8 cellular contexts compared by ENCODE assay signal in genomic region chr20:32205502-32206382, GRCh38. TPM values are rescaled to one million over a fixed set of nuclear protein-coding genes. Genes with fewer than 3 reads are reported as not detected.
DNase-seq lines count a peak whose midpoint lies in the region; ATAC-seq and TF ChIP-seq lines count a peak whose summit lies in the region.

No MANE protein-coding gene starts in this region.

- peaks cover 6 to 27% of the 10 kb centered on the region in 2 experiments; a peak in 3 of 4 replicates for H3K4me1 ChIP-seq in HCT116 (ENCODE audit: control insufficient read depth in 1 of 2, insufficient read depth in 2 of 2, low read length in 2 of 2)

- WGBS in lower leg skin, 2 donors: 25 to 38% methylated on average over 6 of the region's 6 CpGs

- no peaks in the 10 kb centered on the region for H3K27me3 ChIP-seq in HCT116 (ENCODE audit: insufficient read depth, low read length)

- RAD21 ChIA-PET in HCT116 (lab: Charles Lee; ENCODE audit: low non-redundant PET in 1 of 2, low total read pairs in 2 of 2, uncharacterized antibody in 2 of 2, unreplicated experiment in 2 of 2): no interaction called here

- H4K20me1 ChIP-seq in HCT116 (ENCODE audit: insufficient read depth): peaks cover 8% of the 10 kb centered on the region; the same call in 1 of the 2 replicates

- H3K9me2 ChIP-seq in HCT116 (ENCODE audit: insufficient read depth): no peaks in the 10 kb centered on the region

- DNase-seq in HCT116 (ENCODE audit: low read depth, low spot score): no peak
- peak; percentile 48 for DNase-seq in fibroblast of pulmonary artery (ENCODE audit: low read depth)
- peak; percentile 21 for DNase-seq in skeletal muscle cell (ENCODE audit: low read depth)
- DNase-seq in HuH-7 (ENCODE audit: low spot score): no peak
- no peak for DNase-seq in effector CD4-positive, alpha-beta T cell
- no peak for DNase-seq in mesenteric fat pad (ENCODE audit: low spot score)
- DNase-seq in lower leg skin (ENCODE audit: low spot score in 2 of 2): no peak

- BruUV-seq in HCT116 (replicated peaks; lab: Mats Ljungman, UMichigan): TSS peak; percentile 53

- peak overlapping the region; percentile 99; the same call in 1 of the 2 replicates for H3K9ac ChIP-seq in HCT116 (ENCODE audit: low read length)

- no peak for TF ChIP-seq RAD21 in HCT116 (IDR thresholded peaks at IDR 0.05; ENCODE audit: low read depth)

- H3K79me2 ChIP-seq in HCT116 (ENCODE audit: insufficient read depth, low read length): peaks cover 98% of the 10 kb centered on the region

- POLR2A ChIA-PET in HCT116 (lab: Charles Lee): no interaction called here

- intact Hi-C loops in HCT116 (cut with micrococcal nuclease) (loop anchor here (5.0 kb wide), 1 partner anchor 447 kb away; no protein-coding TSS in a partner anchor), lower leg skin (cut with DNase I; ENCODE audit: low total_unique reads) (no loop called here)

- CTCF ChIA-PET in HCT116 (lab: Charles Lee): no interaction called here

- H3K36me3 ChIP-seq in HCT116 (ENCODE audit: control insufficient read depth in 1 of 2, insufficient read depth in 2 of 2, low read length in 2 of 2): peaks cover 19 to 35% of the 10 kb centered on the region in 2 experiments; a peak in 3 of 4 replicates

- peak overlapping the region; percentile 68 to 100 for H3K4me3 ChIP-seq in HCT116 (replicated peaks in 1 of 2; ENCODE audit: low read depth in 1 of 2, low read length in 2 of 2)
- H3K4me3 ChIP-seq in fibroblast of pulmonary artery (replicated peaks; ENCODE audit: low read depth, low read length): peak overlapping the region; percentile 100
- H3K4me3 ChIP-seq in skeletal muscle cell (ENCODE audit: low read depth, low read length): peak overlapping the region; percentile 91
- no peak overlapping the region for H3K4me3 ChIP-seq in lower leg skin (ENCODE audit: low read depth, poor library complexity, severe bottlenecking)

- no peaks in the 10 kb centered on the region for H3K9me3 ChIP-seq in HCT116 (ENCODE audit: control insufficient read depth in 1 of 2, insufficient read depth in 1 of 2, low read depth in 1 of 2, low read length in 2 of 2)

- ATAC-seq in HCT116: no peak
- ATAC-seq in SK-N-SH treated with all-trans-retinoic acid at 6 μM for 48 hours: no peak

- H2AFZ ChIP-seq in HCT116 (ENCODE audit: low read depth, low read length, poor library complexity, severe bottlenecking): no peak overlapping the region

- H3K27ac ChIP-seq in HCT116 (ENCODE audit: low read depth, low read length): no peak overlapping the region

- TF ChIP-seq POLR2A in HCT116 (IDR thresholded peaks at IDR 0.05; ENCODE audit: borderline replicate concordance, extremely low read depth, insufficient read depth, insufficient read length) (no peak), lower leg skin (IDR thresholded peaks at IDR 0.05) (no peak)

- TF ChIP-seq CTCF in HCT116 (IDR thresholded peaks at IDR 0.05 in 2 of 3, conservative IDR thresholded peaks at IDR 0.05 in 1 of 3; ENCODE audit: borderline replicate concordance in 1 of 3, insufficient read depth in 1 of 3, low read depth in 2 of 3, low read length in 2 of 3): no peak
- TF ChIP-seq CTCF in fibroblast of pulmonary artery (IDR thresholded peaks at IDR 0.05; ENCODE audit: low read length, missing control alignments): no peak
- TF ChIP-seq CTCF in lower leg skin (IDR thresholded peaks at IDR 0.05): no peak

- peak overlapping the region; percentile 90 for H3K4me2 ChIP-seq in HCT116 (ENCODE audit: low read length)

TF ChIP-seq in HCT116, 20 proteins besides CTCF, POLR2A, EP300 and RAD21:
- TF ChIP-seq EGR1 (IDR thresholded peaks at IDR 0.05; ENCODE audit: low read depth): no peak
- no peak for TF ChIP-seq TCF7L2 (IDR thresholded peaks at IDR 0.05; ENCODE audit: borderline replicate concordance, extremely low read depth, insufficient read depth, insufficient read length)

TF ChIP-seq in SK-N-SH treated with all-trans-retinoic acid at 6 μM for 48 hours, 23 proteins besides CTCF, POLR2A, EP300 and RAD21:
- TF ChIP-seq PPARA (CRISPR knock-in tag; IDR thresholded peaks at IDR 0.05; ENCODE audit: borderline replicate concordance): no peak
- 0 out of 2 replicates have a peak, but pooled peaks have one; percentile 34 for TF ChIP-seq TCF4 (CRISPR knock-in tag; IDR thresholded peaks at IDR 0.05; ENCODE audit: borderline replicate concordance)

RNA-seq across cellular contexts. Expression of gene PLAGL2, which starts 1.8 kb away (rescaled TPM):
- total RNA-seq in HCT116 (2021; ENCODE audit: unreplicated experiment): 18.3 TPM
- 8.5 and 10.3 TPM in 2 replicates for polyA plus RNA-seq in HCT116 (2012)
- total RNA-seq in mesenteric fat pad: 8.3 TPM
- 10 to 100 TPM; 10.5 to 12.1 (median 11.7) TPM for total RNA-seq in lower leg skin

RNA-seq across cellular contexts. Expression of gene POFUT1, which starts 1.9 kb away (rescaled TPM):
- total RNA-seq in HCT116 (2021; ENCODE audit: unreplicated experiment) (34.5 TPM), mesenteric fat pad (40.9 TPM), lower leg skin (10 to 100 TPM; 15.6 to 29.7 (median 21.6) TPM)
- polyA plus RNA-seq in HCT116 (2012): 21.1 and 23.5 TPM in 2 replicates

Comparison
In these comparisons a context has a peak if more than half of its experiments do, and no peak if none do; other contexts are left out.
1. DNase-seq: peak in fibroblast of pulmonary artery (single experiment) and skeletal muscle cell (single experiment); none in HCT116 (single experiment), HuH-7 (single experiment), effector CD4-positive, alpha-beta T cell (single experiment), mesenteric fat pad (single experiment) and lower leg skin (0 of 2).